In the genomic region with DNA sequence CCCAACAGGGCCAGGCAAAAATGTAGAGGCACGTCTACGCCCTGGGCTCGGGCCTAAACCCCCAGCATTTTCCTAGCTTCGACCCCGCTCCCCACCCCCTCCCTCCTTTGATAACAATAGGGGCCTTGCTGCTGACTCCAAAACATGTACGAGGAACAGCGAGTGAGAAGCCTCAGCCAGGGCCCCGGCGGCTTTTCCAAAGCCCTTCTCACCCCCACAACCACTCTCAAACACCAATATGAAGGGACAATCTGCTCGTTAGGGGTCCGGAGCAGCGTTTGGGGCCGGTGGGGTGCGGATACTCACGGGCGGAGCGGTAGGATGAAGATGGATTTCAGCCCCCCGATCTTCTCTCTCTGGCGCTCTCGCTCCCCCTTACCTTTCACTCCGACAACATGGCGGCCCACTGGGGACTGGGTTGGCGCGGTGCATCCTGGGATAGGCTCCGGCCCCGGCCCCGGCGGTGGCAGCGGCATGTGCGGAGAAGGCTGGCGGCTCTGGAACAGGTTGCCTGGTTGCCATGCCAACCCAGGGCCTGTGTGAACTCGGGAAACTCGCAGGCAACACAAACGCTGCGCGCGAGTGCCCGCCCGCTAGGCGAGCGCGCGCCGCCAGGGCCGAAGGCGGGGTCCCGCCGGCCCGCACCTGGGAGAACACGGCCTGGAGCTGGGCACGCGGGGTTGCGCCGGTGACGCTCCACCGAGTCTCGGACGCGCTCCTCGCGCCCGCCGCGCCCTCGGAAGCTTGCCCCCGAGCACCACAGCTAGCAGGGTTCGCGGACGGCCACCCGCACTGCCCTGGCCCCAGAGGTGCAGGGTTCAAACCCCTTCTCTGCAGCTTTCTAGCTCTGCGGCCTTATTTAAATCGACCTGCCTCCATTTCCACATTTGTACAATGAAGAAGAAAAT, we compare ENCODE assay signal across 8 cellular contexts. TPM values are rescaled to one million over a fixed set of nuclear protein-coding genes. Genes with fewer than 3 reads are reported as not detected.
DNase-seq lines count a peak whose midpoint lies in the region; TF ChIP-seq lines count a peak whose summit lies in the region.

A gene with protein sequence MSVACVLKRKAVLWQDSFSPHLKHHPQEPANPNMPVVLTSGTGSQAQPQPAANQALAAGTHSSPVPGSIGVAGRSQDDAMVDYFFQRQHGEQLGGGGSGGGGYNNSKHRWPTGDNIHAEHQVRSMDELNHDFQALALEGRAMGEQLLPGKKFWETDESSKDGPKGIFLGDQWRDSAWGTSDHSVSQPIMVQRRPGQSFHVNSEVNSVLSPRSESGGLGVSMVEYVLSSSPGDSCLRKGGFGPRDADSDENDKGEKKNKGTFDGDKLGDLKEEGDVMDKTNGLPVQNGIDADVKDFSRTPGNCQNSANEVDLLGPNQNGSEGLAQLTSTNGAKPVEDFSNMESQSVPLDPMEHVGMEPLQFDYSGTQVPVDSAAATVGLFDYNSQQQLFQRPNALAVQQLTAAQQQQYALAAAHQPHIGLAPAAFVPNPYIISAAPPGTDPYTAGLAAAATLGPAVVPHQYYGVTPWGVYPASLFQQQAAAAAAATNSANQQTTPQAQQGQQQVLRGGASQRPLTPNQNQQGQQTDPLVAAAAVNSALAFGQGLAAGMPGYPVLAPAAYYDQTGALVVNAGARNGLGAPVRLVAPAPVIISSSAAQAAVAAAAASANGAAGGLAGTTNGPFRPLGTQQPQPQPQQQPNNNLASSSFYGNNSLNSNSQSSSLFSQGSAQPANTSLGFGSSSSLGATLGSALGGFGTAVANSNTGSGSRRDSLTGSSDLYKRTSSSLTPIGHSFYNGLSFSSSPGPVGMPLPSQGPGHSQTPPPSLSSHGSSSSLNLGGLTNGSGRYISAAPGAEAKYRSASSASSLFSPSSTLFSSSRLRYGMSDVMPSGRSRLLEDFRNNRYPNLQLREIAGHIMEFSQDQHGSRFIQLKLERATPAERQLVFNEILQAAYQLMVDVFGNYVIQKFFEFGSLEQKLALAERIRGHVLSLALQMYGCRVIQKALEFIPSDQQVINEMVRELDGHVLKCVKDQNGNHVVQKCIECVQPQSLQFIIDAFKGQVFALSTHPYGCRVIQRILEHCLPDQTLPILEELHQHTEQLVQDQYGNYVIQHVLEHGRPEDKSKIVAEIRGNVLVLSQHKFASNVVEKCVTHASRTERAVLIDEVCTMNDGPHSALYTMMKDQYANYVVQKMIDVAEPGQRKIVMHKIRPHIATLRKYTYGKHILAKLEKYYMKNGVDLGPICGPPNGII (minus strand): TSS at position 408 of the 908 bp plus-strand sequence. CDS start 6,151 bp downstream, outside the sequence.

- H3K27me3 ChIP-seq in suprapubic skin = no peaks in the 10 kb centered on the region

- H3K4me1 Mint-ChIP-seq in activated naive CD4-positive, alpha-beta T cell treated with anti-CD3 and anti-CD28 coated beads, Interleukin-2, amount 10 ng/mL, durations not matched to agents 7 days and 5 days = peaks cover 27% of the 10 kb centered on the region

- no peaks in the 10 kb centered on the region for H3K27me3 Mint-ChIP-seq in activated naive CD4-positive, alpha-beta T cell treated with anti-CD3 and anti-CD28 coated beads, Interleukin-2, amount 10 ng/mL, durations not matched to agents 7 days and 5 days

- H3K4me3 ChIP-seq in HFF-Myc (replicated peaks; ENCODE audit: low read depth, low read length) = peak within 1 kb of the TSS; percentile 91
- peak within 1 kb of the TSS; percentile 80 for H3K4me3 ChIP-seq in suprapubic skin

- peak within 1 kb of the TSS; percentile 98 for H3K4me3 Mint-ChIP-seq in activated naive CD4-positive, alpha-beta T cell treated with anti-CD3 and anti-CD28 coated beads, Interleukin-2, amount 10 ng/mL, durations not matched to agents 7 days and 5 days

- peak within 1 kb of the TSS; percentile 99 for H3K27ac Mint-ChIP-seq in activated naive CD4-positive, alpha-beta T cell treated with anti-CD3 and anti-CD28 coated beads, Interleukin-2, amount 10 ng/mL, durations not matched to agents 7 days and 5 days

- TF ChIP-seq CTCF in HFF-Myc (IDR thresholded peaks at IDR 0.05; ENCODE audit: low read depth, low read length, missing control alignments) = no peak
- TF ChIP-seq CTCF in suprapubic skin (IDR thresholded peaks at IDR 0.05) = peak in 1 of 2 donors; percentile 11

- DNase-seq in GM04503 (ENCODE audit: low read depth) (peak; percentile 75), HFF-Myc (ENCODE audit: extremely low read depth, low read depth) (peak; percentile 90), NAMALWA (ENCODE audit: low spot score) (peak; percentile 99), SK-N-DZ (ENCODE audit: low spot score) (peak; percentile 97), germinal center (ENCODE audit: low spot score) (peak; percentile 96), nucleus accumbens (lab: John Stamatoyannopoulos, UW) (peak; percentile 65 to 98 (median 92)), suprapubic skin (ENCODE audit: low spot score in 2 of 2) (peak; percentile 98 to 99)
- peak; percentile 99 for DNase-seq in activated naive CD4-positive, alpha-beta T cell treated with anti-CD3 and anti-CD28 coated beads, Interleukin-2, amount 10 ng/mL, durations not matched to agents 7 days and 5 days

- CTCF ChIA-PET in activated naive CD4-positive, alpha-beta T cell treated with anti-CD3 and anti-CD28 coated beads, Interleukin-2, amount 10 ng/mL, durations not matched to agents 7 days and 5 days (lab: Charles Lee) = interaction anchor here (0.5 to 1.2 kb wide), 2 partner anchors 120 to 874 kb away, joined by 3 to 5 read pairs; no protein-coding TSS in a partner anchor

- peak within 1 kb of the TSS; percentile 98 for H3K27ac ChIP-seq in suprapubic skin

- peak; percentile 59 to 81 for TF ChIP-seq POLR2A in suprapubic skin (IDR thresholded peaks at IDR 0.05)

- H3K9me3 ChIP-seq in suprapubic skin = no peaks in the 10 kb centered on the region

- TF ChIP-seq EP300 in suprapubic skin (IDR thresholded peaks at IDR 0.05) = no peak

- peaks cover 12% of the 10 kb centered on the region for H3K36me3 Mint-ChIP-seq in activated naive CD4-positive, alpha-beta T cell treated with anti-CD3 and anti-CD28 coated beads, Interleukin-2, amount 10 ng/mL, durations not matched to agents 7 days and 5 days

- H3K36me3 ChIP-seq in suprapubic skin = no peaks in the 10 kb centered on the region

- under 1% methylated on average over 45 of the region's 72 CpGs for WGBS in suprapubic skin

- H3K9me3 Mint-ChIP-seq in activated naive CD4-positive, alpha-beta T cell treated with anti-CD3 and anti-CD28 coated beads, Interleukin-2, amount 10 ng/mL, durations not matched to agents 7 days and 5 days = no peaks in the 10 kb centered on the region

- peaks cover 37% of the 10 kb centered on the region for H3K4me1 ChIP-seq in suprapubic skin

RNA-seq across cellular contexts. Expression of the gene that starts here (rescaled TPM):
- 35.0 and 41.7 TPM in 2 replicates for polyA plus RNA-seq in SK-N-DZ (2014; cell fraction: cytosol; rRNA removed)
- polyA plus RNA-seq in SK-N-DZ (2014; cell fraction: nucleus; rRNA removed) = 37.7 and 70.0 TPM in 2 replicates
- 100 to 1,000 TPM; 100 to 132 (median 110) TPM for total RNA-seq in suprapubic skin

Comparison
In these comparisons a context has a peak if more than half of its experiments do, and no peak if none do; other contexts are left out.
1. Peak in every context shown above with its lines: DNase-seq, H3K4me3 ChIP-seq and H3K27ac ChIP-seq.